Comparison of ENCODE assay signal across 7 cellular contexts in genomic region chr19:50803633-50804419, GRCh38. TPM values are rescaled to one million over a fixed set of nuclear protein-coding genes. Genes with fewer than 3 reads are reported as not detected.
DNase-seq lines count a peak whose midpoint lies in the region; ATAC-seq, FAIRE-seq and TF ChIP-seq lines count a peak whose summit lies in the region.

No MANE protein-coding gene starts in this region.

- no peaks in the 10 kb centered on the region for H3F3A ChIP-seq in neural cell (ENCODE audit: insufficient read depth, low read length, poor library complexity, severe bottlenecking)

- DNase-seq in GM19239 (ENCODE audit: insufficient read length, low spot score) (no peak), HL-60 (ENCODE audit: low read depth in 1 of 2, low spot score in 1 of 2) (no peak), epithelial cell of proximal tubule (ENCODE audit: low read depth) (no peak), NCI-H1436 treated with DMSO at 0.1 percent for 48 hours (lab: John Stamatoyannopoulos, UW) (no peak)

- TF ChIP-seq RAD21 in neural cell (conservative IDR thresholded peaks at IDR 0.05), result no peak

- no peaks in the 10 kb centered on the region for H3K9me3 ChIP-seq in neural cell (ENCODE audit: low read length)

- H3K4me3 ChIP-seq in HL-60 (replicated peaks; ENCODE audit: insufficient read depth, low read length), result peak overlapping the region; percentile 84
- peak overlapping the region; percentile 98 for H3K4me3 ChIP-seq in WI38 (ENCODE audit: low read depth, low read length)
- H3K4me3 ChIP-seq in epithelial cell of proximal tubule (ENCODE audit: low read depth, low read length), result peak overlapping the region; percentile 94
- H3K4me3 ChIP-seq in neural cell (ENCODE audit: low read length), result peak overlapping the region; percentile 96

- peak overlapping the region; percentile 75 for H2AFZ ChIP-seq in neural cell (ENCODE audit: low read depth, low read length)

- no peak for TF ChIP-seq CTCF in HL-60 (IDR thresholded peaks at IDR 0.05; ENCODE audit: insufficient read depth, low read length)
- no peak for TF ChIP-seq CTCF in WI38 (IDR thresholded peaks at IDR 0.05; ENCODE audit: low read depth, low read length)
- TF ChIP-seq CTCF in epithelial cell of proximal tubule (conservative IDR thresholded peaks at IDR 0.05; ENCODE audit: low read depth, low read length), result no peak
- no peak for TF ChIP-seq CTCF in neural cell (IDR thresholded peaks at IDR 0.05; ENCODE audit: poor library complexity, severe bottlenecking)

- FAIRE-seq in GM19239 (lab: Jason Lieb, UNC), result peak; percentile 18

- no peaks in the 10 kb centered on the region for H3K36me3 ChIP-seq in neural cell (ENCODE audit: insufficient read depth, low read length)

- H3K4me2 ChIP-seq in neural cell (ENCODE audit: low read length), result peak overlapping the region; percentile 95

- H3K27ac ChIP-seq in HL-60 (replicated peaks) (peak overlapping the region; percentile 99), neural cell (ENCODE audit: low read length) (peak overlapping the region; percentile 97)

- H3K79me2 ChIP-seq in neural cell (replicated peaks; ENCODE audit: insufficient read depth, low read length), result peaks cover 22% of the 10 kb centered on the region

- H3K27me3 ChIP-seq in HL-60 (ENCODE audit: insufficient read depth, poor library complexity, severe bottlenecking) (no peaks in the 10 kb centered on the region), neural cell (ENCODE audit: insufficient read depth, low read depth, low read length) (no peaks in the 10 kb centered on the region)

- H3K9ac ChIP-seq in neural cell (ENCODE audit: low read length), result peak overlapping the region; percentile 83

- no peaks in the 10 kb centered on the region for H4K20me1 ChIP-seq in neural cell (ENCODE audit: insufficient read depth)

- no peak for ATAC-seq in GM18520 (IDR thresholded peaks at IDR 0.05; ENCODE audit: unreplicated experiment)

- no peaks in the 10 kb centered on the region for H3K9me2 ChIP-seq in neural cell (ENCODE audit: insufficient read depth, low read length)

- no peak for TF ChIP-seq EP300 in neural cell (conservative IDR thresholded peaks at IDR 0.05; ENCODE audit: poor library complexity, severe bottlenecking)

TF ChIP-seq in neural cell, 6 proteins besides CTCF, POLR2A, EP300 and RAD21:
- TF ChIP-seq POLR2AphosphoS5 (IDR thresholded peaks at IDR 0.05) (no peak), EZH2 (IDR thresholded peaks at IDR 0.05; ENCODE audit: borderline replicate concordance, insufficient read depth, low read length, poor library complexity, severe bottlenecking) (no peak), REST (IDR thresholded peaks at IDR 0.05; ENCODE audit: borderline replicate concordance) (no peak), SMC3 (conservative IDR thresholded peaks at IDR 0.05; ENCODE audit: poor library complexity) (no peak), TAF1 (IDR thresholded peaks at IDR 0.05; ENCODE audit: low read depth) (no peak), MXI1 (conservative IDR thresholded peaks at IDR 0.05; ENCODE audit: poor library complexity, severe bottlenecking) (no peak)

RNA-seq across cellular contexts. Expression of gene ACP4, which starts 13.6 kb away (rescaled TPM):
- total RNA-seq in epithelial cell of proximal tubule, result not detected in 2 replicates
- polyA plus RNA-seq in neural cell, result not detected in 2 replicates
- polyA minus RNA-seq in neural cell, result not detected in 2 replicates

RNA-seq across cellular contexts. Expression of gene KLK1, which starts 19.8 kb away (rescaled TPM):
- total RNA-seq in epithelial cell of proximal tubule, result 5.0 TPM in 1 of 2 replicates, not detected in the other
- not detected in 2 replicates for polyA plus RNA-seq in neural cell
- not detected in 2 replicates for polyA minus RNA-seq in neural cell

RNA-seq across cellular contexts. Expression of gene KLK15, which starts 29.5 kb away (rescaled TPM):
- total RNA-seq in epithelial cell of proximal tubule, result not detected in 2 replicates
- polyA plus RNA-seq in neural cell, result not detected in 2 replicates
- polyA minus RNA-seq in neural cell, result not detected in 2 replicates

RNA-seq across cellular contexts. Expression of gene GPR32, which starts 33.6 kb away (rescaled TPM):
- total RNA-seq in epithelial cell of proximal tubule, result not detected in 2 replicates
- not detected in 2 replicates for polyA plus RNA-seq in neural cell
- polyA minus RNA-seq in neural cell, result not detected in 2 replicates

RNA-seq across cellular contexts. Expression of gene KLK3, which starts 50.9 kb away (rescaled TPM):
- total RNA-seq in epithelial cell of proximal tubule, result not detected in 2 replicates
- polyA plus RNA-seq in neural cell, result not detected in 2 replicates
- polyA minus RNA-seq in neural cell, result not detected in 2 replicates
